Comparison of ENCODE assay signal across 8 cellular contexts in genomic region chr4:168831919-168832745, GRCh38.
DNase-seq lines count a peak whose midpoint lies in the region; ATAC-seq and TF ChIP-seq lines count a peak whose summit lies in the region.

No MANE protein-coding gene starts in this region.

- no peaks in the 10 kb centered on the region for H3K9me3 Mint-ChIP-seq in IgD-negative memory B cell
- H3K9me3 Mint-ChIP-seq in T-helper 1 cell treated with Interleukin-12 subunit alpha and Interleukin-12 subunit beta and Interleukin-4 antibody, amounts not matched to agents 30 μg/mL and 1 μg/mL, for 36 hours = no peaks in the 10 kb centered on the region

- H3K27me3 Mint-ChIP-seq in IgD-negative memory B cell = peaks cover 32% of the 10 kb centered on the region
- peaks cover 51% of the 10 kb centered on the region for H3K27me3 Mint-ChIP-seq in T-helper 1 cell treated with Interleukin-12 subunit alpha and Interleukin-12 subunit beta and Interleukin-4 antibody, amounts not matched to agents 30 μg/mL and 1 μg/mL, for 36 hours (ENCODE audit: low read depth)

- intact Hi-C loops in sciatic nerve (cut with DNase I) = no loop called here

- H3K4me1 Mint-ChIP-seq in IgD-negative memory B cell = peaks cover 5 to 8% (median 7%) of the 10 kb centered on the region in 3 donors
- H3K4me1 Mint-ChIP-seq in T-helper 1 cell treated with Interleukin-12 subunit alpha and Interleukin-12 subunit beta and Interleukin-4 antibody, amounts not matched to agents 30 μg/mL and 1 μg/mL, for 36 hours (ENCODE audit: low read depth) = peaks cover 14% of the 10 kb centered on the region

- DNase-seq in EH (ENCODE audit: low read depth) (peak; percentile 81), astrocyte of the cerebellum (ENCODE audit: low read depth) (no peak), hypothalamus (lab: John Stamatoyannopoulos, UW) (peak in 49 of 51 donors; percentile 2 to 77 (median 54)), sciatic nerve (ENCODE audit: low spot score) (peak; percentile 89), pons (ENCODE audit: low spot score) (no peak)

- in situ Hi-C loops in astrocyte of the cerebellum (cut with HindIII; ENCODE audit: low sequenced_read_pairs) = no loop called here

- H3K4me3 ChIP-seq in astrocyte of the cerebellum (ENCODE audit: low read depth, low read length) = peak overlapping the region; percentile 86

- ATAC-seq in GM21576 (IDR thresholded peaks at IDR 0.05; ENCODE audit: unreplicated experiment) = peak; percentile 88
- peak; percentile 93 for ATAC-seq in sciatic nerve

- peaks cover 2% of the 10 kb centered on the region for H3K36me3 Mint-ChIP-seq in IgD-negative memory B cell
- H3K36me3 Mint-ChIP-seq in T-helper 1 cell treated with Interleukin-12 subunit alpha and Interleukin-12 subunit beta and Interleukin-4 antibody, amounts not matched to agents 30 μg/mL and 1 μg/mL, for 36 hours (ENCODE audit: low read depth) = no peaks in the 10 kb centered on the region

- peak overlapping the region; percentile 82 to 91 (median 83) for H3K4me3 Mint-ChIP-seq in IgD-negative memory B cell
- H3K4me3 Mint-ChIP-seq in T-helper 1 cell treated with Interleukin-12 subunit alpha and Interleukin-12 subunit beta and Interleukin-4 antibody, amounts not matched to agents 30 μg/mL and 1 μg/mL, for 36 hours = peak overlapping the region; percentile 73

- TF ChIP-seq CTCF in astrocyte of the cerebellum (IDR thresholded peaks at IDR 0.05; ENCODE audit: low read depth, low read length, missing control alignments) = no peak

- no peak overlapping the region for H3K27ac Mint-ChIP-seq in IgD-negative memory B cell
- H3K27ac Mint-ChIP-seq in T-helper 1 cell treated with Interleukin-12 subunit alpha and Interleukin-12 subunit beta and Interleukin-4 antibody, amounts not matched to agents 30 μg/mL and 1 μg/mL, for 36 hours = peak overlapping the region; percentile 43

Comparison
In these comparisons a context has a peak if more than half of its experiments do, and no peak if none do; other contexts are left out.
1. DNase-seq: peak in EH (single experiment), hypothalamus (49 of 51) and sciatic nerve (single experiment); none in astrocyte of the cerebellum (single experiment) and pons (single experiment).